In the genomic region with DNA sequence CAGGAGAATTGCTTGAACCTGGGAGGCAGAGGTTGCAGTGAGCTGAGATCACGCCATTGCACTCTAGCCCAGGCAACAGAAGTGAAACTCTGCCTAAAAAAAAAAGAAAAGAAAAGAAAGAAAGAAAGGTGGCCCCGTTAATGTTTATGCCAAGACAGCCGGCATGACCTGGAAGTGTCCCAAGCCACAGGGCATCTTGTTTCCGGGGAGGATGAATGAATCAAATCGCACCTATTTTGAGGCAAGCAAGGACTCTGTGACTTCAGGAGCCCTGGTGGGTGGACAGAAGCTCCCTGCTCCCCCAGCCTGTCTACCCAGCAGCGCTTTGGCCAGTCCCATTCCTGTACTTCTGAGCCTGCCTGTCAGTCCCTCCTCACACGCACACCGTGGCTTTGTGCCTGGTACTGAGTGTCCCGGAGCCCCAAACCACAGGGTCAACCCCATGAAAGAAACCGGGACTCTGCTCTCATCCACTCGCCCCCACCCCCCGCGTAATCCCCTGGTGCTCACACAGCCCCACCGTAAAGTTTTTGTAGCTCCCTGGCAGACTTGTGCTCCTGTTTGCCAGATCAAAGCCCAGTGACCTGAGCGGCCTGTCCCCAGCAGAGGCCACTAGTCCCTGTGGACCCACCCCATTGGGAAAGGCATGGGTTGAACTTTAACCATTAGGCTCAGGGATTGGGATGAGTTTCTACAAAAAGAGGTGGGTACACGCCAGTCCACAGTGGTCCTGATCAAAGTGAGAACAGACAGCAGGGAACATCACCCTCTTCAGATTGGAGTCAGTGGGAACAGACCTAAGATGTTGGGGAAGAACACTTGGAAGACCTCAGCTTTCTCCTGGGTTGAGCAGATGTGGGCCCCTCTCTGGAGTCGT, we compare ENCODE assay signal across 8 cellular contexts. TPM values are rescaled to one million over a fixed set of nuclear protein-coding genes. Genes with fewer than 3 reads are reported as not detected.
DNase-seq lines count a peak whose midpoint lies in the region; ATAC-seq and TF ChIP-seq lines count a peak whose summit lies in the region.

No MANE protein-coding gene starts in this region.

- peak in 1 of 56 donors; percentile 3 for TF ChIP-seq CTCF in dorsolateral prefrontal cortex (IDR thresholded peaks at IDR 0.05 in 54 of 56, conservative IDR thresholded peaks at IDR 0.05 in 2 of 56; ENCODE audit: low read depth in 1 of 56, partially characterized antibody in 56 of 56)

- ATAC-seq in HG02571 (IDR thresholded peaks at IDR 0.05; ENCODE audit: unreplicated experiment), result peak; percentile 4

- DNase-seq in GM04503 (ENCODE audit: low read depth), result peak; percentile 7
- DNase-seq in RKO (ENCODE audit: low spot score), result peak; percentile 51
- DNase-seq in dorsolateral prefrontal cortex, result peak in 1 of 10 donors; percentile 23
- DNase-seq in GM19240 (ENCODE audit: insufficient read length, low spot score), result no peak
- no peak for DNase-seq in GF-D8 (lab: John Stamatoyannopoulos, UW)
- DNase-seq in amniotic stem cell (lab: John Stamatoyannopoulos, UW), result no peak

- peak overlapping the region; percentile 39 to 80 (median 70) for H3K4me3 ChIP-seq in dorsolateral prefrontal cortex
- H3K4me3 ChIP-seq in muscle layer of duodenum (ENCODE audit: low read depth in 1 of 2, low read length in 2 of 2), result peak overlapping the region; percentile 42 to 57

- H3K27me3 ChIP-seq in dorsolateral prefrontal cortex, result no peaks in the 10 kb centered on the region
- H3K27me3 ChIP-seq in muscle layer of duodenum (ENCODE audit: low read depth, low read length), result no peaks in the 10 kb centered on the region

- no peaks in the 10 kb centered on the region for H3K9me3 ChIP-seq in muscle layer of duodenum (ENCODE audit: control insufficient read depth in 1 of 2, low read length in 2 of 2)

- peaks cover 0 to 6% of the 10 kb centered on the region in 2 donors for H3K4me1 ChIP-seq in muscle layer of duodenum (ENCODE audit: control insufficient read depth in 1 of 2, insufficient read depth in 2 of 2, low read length in 2 of 2)

- no peaks in the 10 kb centered on the region for H3K36me3 ChIP-seq in muscle layer of duodenum (ENCODE audit: control insufficient read depth in 1 of 2, insufficient read depth in 2 of 2, low read length in 2 of 2)

- H3K27ac ChIP-seq in dorsolateral prefrontal cortex (peak overlapping the region in 58 of 59 donors; percentile 7 to 93 (median 82)), muscle layer of duodenum (ENCODE audit: low read length) (no peak overlapping the region)

- intact Hi-C loops in dorsolateral prefrontal cortex (cut with DNase I), result loop anchor here (2.0 to 5.0 kb wide), 3 partner anchors 15 to 46 kb away; a partner anchor contains a TSS

RNA-seq across cellular contexts. Expression of a gene that starts 19.3 kb away (rescaled TPM):
- total RNA-seq in dorsolateral prefrontal cortex, result 10 to 100 TPM; 45.0 to 76.5 (median 59.2) TPM

RNA-seq across cellular contexts. Expression of a gene that starts 34.5 kb away (rescaled TPM):
- 10 to 100 TPM; 50.3 to 87.6 (median 67.1) TPM for total RNA-seq in dorsolateral prefrontal cortex

RNA-seq across cellular contexts. Expression of a gene that starts 38.8 kb away (rescaled TPM):
- total RNA-seq in dorsolateral prefrontal cortex, result 1 to 10 TPM in 12 of 120 experiments, under 1 TPM in 1, not detected in 107; 0.95 to 3.8 (median 2.0) TPM

RNA-seq across cellular contexts. Expression of a gene that starts 46.5 kb away (rescaled TPM):
- 1 to 10 TPM; 1.6 to 8.3 (median 4.0) TPM for total RNA-seq in dorsolateral prefrontal cortex

RNA-seq across cellular contexts. Expression of a gene that starts 59.4 kb away (rescaled TPM):
- total RNA-seq in dorsolateral prefrontal cortex, result 10 to 100 TPM; 10.1 to 24.9 (median 16.6) TPM

Comparison
In these comparisons a context has a peak if more than half of its experiments do, and no peak if none do; other contexts are left out.
1. DNase-seq: peak in GM04503 (single experiment) and RKO (single experiment); none in GM19240 (single experiment), GF-D8 (single experiment) and amniotic stem cell (single experiment).